Comparison of ENCODE assay signal across 8 cellular contexts in the genomic region with DNA sequence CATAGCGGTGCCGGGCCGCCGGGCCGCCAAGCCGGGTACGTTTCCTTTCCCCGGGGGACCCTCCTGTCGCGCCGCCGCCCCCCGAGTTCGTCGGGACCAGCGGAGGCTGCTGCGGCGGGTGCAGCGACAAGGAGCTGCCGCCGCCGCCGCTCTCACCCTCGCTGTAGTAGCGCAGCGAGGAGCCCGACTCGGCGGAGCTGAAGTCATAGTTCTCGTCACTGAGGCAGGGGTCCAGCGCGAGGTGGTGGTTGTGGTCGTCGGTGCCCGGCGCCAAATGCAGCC. TPM values are rescaled to one million over a fixed set of nuclear protein-coding genes. Genes with fewer than 3 reads are reported as not detected.
A peak's percentile ranks its signal among the peaks of the same experiment; 100 is the strongest.
DNase-seq lines count a peak whose midpoint lies in the region; ATAC-seq and TF ChIP-seq lines count a peak whose summit lies in the region.

No MANE protein-coding gene starts in this region.

- ATAC-seq in GM18861 (IDR thresholded peaks at IDR 0.05; ENCODE audit: unreplicated experiment) (peak; percentile 9), HG02588 (IDR thresholded peaks at IDR 0.05; ENCODE audit: unreplicated experiment) (peak; percentile 18), Panc1 (peak; percentile 54; the same call in 1 of the 2 replicates)
- peak; percentile 25 for ATAC-seq in naive thymus-derived CD4-positive, alpha-beta T cell

- peak overlapping the region; percentile 90 for H3K4me3 Mint-ChIP-seq in endothelial cell (ENCODE audit: unreplicated experiment)
- H3K4me3 Mint-ChIP-seq in naive thymus-derived CD4-positive, alpha-beta T cell = peak overlapping the region; percentile 94 to 100 (median 98)

- H3K27ac Mint-ChIP-seq in endothelial cell (ENCODE audit: unreplicated experiment) = no peak overlapping the region
- H3K27ac Mint-ChIP-seq in naive thymus-derived CD4-positive, alpha-beta T cell = peak overlapping the region; percentile 89 to 99 (median 95)

- H3K36me3 ChIP-seq in Panc1 (ENCODE audit: control insufficient read depth, insufficient read depth, low read length) = no peaks in the 10 kb centered on the region; the same call in 1 of the 2 replicates
- peaks cover 0 to 10% (median 0%) of the 10 kb centered on the region in 3 experiments for H3K36me3 ChIP-seq in naive thymus-derived CD4-positive, alpha-beta T cell (ENCODE audit: control insufficient read depth in 2 of 3, insufficient read depth in 3 of 3, low read length in 3 of 3)

- H3K4me1 ChIP-seq in Panc1 (ENCODE audit: control insufficient read depth, insufficient read depth, low read length) = no peaks in the 10 kb centered on the region
- H3K4me1 ChIP-seq in naive thymus-derived CD4-positive, alpha-beta T cell (ENCODE audit: control insufficient read depth in 2 of 2, insufficient read depth in 2 of 2, low read length in 2 of 2) = peaks cover 37% of the 10 kb centered on the region in 2 donors

- peak overlapping the region; percentile 74 to 82 for H3K4me3 ChIP-seq in Panc1 (ENCODE audit: low read depth in 2 of 2, low read length in 2 of 2)
- H3K4me3 ChIP-seq in naive thymus-derived CD4-positive, alpha-beta T cell (ENCODE audit: low read length) = peak overlapping the region; percentile 86

- in situ Hi-C loops in Panc1 (cut with HindIII; ENCODE audit: low pct_unique_long_range_greater_than_20kb, low sequenced_read_pairs) = no loop called here

- CTCF ChIA-PET in Panc1 (lab: Charles Lee) = no interaction called here
- CTCF ChIA-PET in naive thymus-derived CD4-positive, alpha-beta T cell (lab: Charles Lee) = interaction anchor here (0.8 to 3.0 kb wide), 6 partner anchors 10 to 96 kb away, joined by 3 to 13 read pairs (median 4); no protein-coding TSS in a partner anchor

- no peaks in the 10 kb centered on the region for H3K36me3 Mint-ChIP-seq in endothelial cell (ENCODE audit: low read depth, unreplicated experiment)
- H3K36me3 Mint-ChIP-seq in naive thymus-derived CD4-positive, alpha-beta T cell = peaks cover 0 to 29% (median 4%) of the 10 kb centered on the region in 5 donors

- no peaks in the 10 kb centered on the region for H3K27me3 ChIP-seq in Panc1 (ENCODE audit: control insufficient read depth, insufficient read depth, low read length)
- H3K27me3 ChIP-seq in naive thymus-derived CD4-positive, alpha-beta T cell (ENCODE audit: control insufficient read depth in 2 of 2, insufficient read depth in 2 of 2, low read length in 2 of 2) = no peaks in the 10 kb centered on the region

- peaks cover 14% of the 10 kb centered on the region for H3K4me1 Mint-ChIP-seq in endothelial cell (ENCODE audit: unreplicated experiment)
- H3K4me1 Mint-ChIP-seq in naive thymus-derived CD4-positive, alpha-beta T cell = peaks cover 38 to 60% (median 56%) of the 10 kb centered on the region in 7 donors

- TF ChIP-seq CTCF in Panc1 (IDR thresholded peaks at IDR 0.05) (no peak), endothelial cell (IDR thresholded peaks at IDR 0.05; ENCODE audit: unreplicated experiment) (no peak)

- H3K9me3 Mint-ChIP-seq in endothelial cell (ENCODE audit: unreplicated experiment) = no peaks in the 10 kb centered on the region
- peaks cover 0 to 5% (median 0%) of the 10 kb centered on the region in 11 donors for H3K9me3 Mint-ChIP-seq in naive thymus-derived CD4-positive, alpha-beta T cell

- POLR2A ChIA-PET in Panc1 (lab: Charles Lee) = no interaction called here
- POLR2A ChIA-PET in naive thymus-derived CD4-positive, alpha-beta T cell (lab: Charles Lee) = interaction anchor here (1.0 to 3.0 kb wide), 16 partner anchors 10 to 599 kb away, joined by 3 to 65 read pairs (median 4); a partner anchor contains a TSS

- intact Hi-C loops in Panc1 (cut with micrococcal nuclease; ENCODE audit: unreplicated experiment) = no loop called here
- intact Hi-C loops in naive thymus-derived CD4-positive, alpha-beta T cell (cut with micrococcal nuclease) = loop anchor here (1.0 to 10.0 kb wide), 19 partner anchors 24 to 1912 kb away; a partner anchor contains a TSS

- peaks cover 10% of the 10 kb centered on the region for H3K27me3 Mint-ChIP-seq in endothelial cell (ENCODE audit: unreplicated experiment)
- H3K27me3 Mint-ChIP-seq in naive thymus-derived CD4-positive, alpha-beta T cell = no peaks in the 10 kb centered on the region

- H3K9me3 ChIP-seq in Panc1 (ENCODE audit: control insufficient read depth, insufficient read depth, low read depth, low read length) = no peaks in the 10 kb centered on the region
- H3K9me3 ChIP-seq in naive thymus-derived CD4-positive, alpha-beta T cell (ENCODE audit: control insufficient read depth in 2 of 3, low read length in 3 of 3) = no peaks in the 10 kb centered on the region

- no TSS peak for BruUV-seq in Panc1 (replicated peaks; lab: Mats Ljungman, UMichigan)

- DNase-seq in Panc1 (ENCODE audit: low read depth, low spot score) (no peak), endothelial cell (ENCODE audit: low spot score) (no peak), NCI-H2107 treated with DMSO at 0.1 percent for 48 hours (lab: John Stamatoyannopoulos, UW; ENCODE audit: unreplicated experiment) (no peak), CD1c-positive myeloid dendritic cell (ENCODE audit: extremely low spot score) (no peak), MV-4-11 (lab: John Stamatoyannopoulos, UW) (no peak)
- DNase-seq in naive thymus-derived CD4-positive, alpha-beta T cell = peak in 4 of 9 donors; percentile 58 to 65 (median 64)

- H3K27ac ChIP-seq in Panc1 (ENCODE audit: low read length) = peak overlapping the region; percentile 74
- peak overlapping the region; percentile 87 for H3K27ac ChIP-seq in naive thymus-derived CD4-positive, alpha-beta T cell (ENCODE audit: low read depth, low read length)

RNA-seq across cellular contexts. Expression of a gene that starts 0.6 kb away (rescaled TPM):
- total RNA-seq in Panc1 (2021; ENCODE audit: unreplicated experiment) (10.6 TPM), endothelial cell (ENCODE audit: unreplicated experiment) (4.1 TPM)
- 3.1 TPM for polyA plus RNA-seq in Panc1 (2012; ENCODE audit: insufficient read length)
- 100 to 1,000 TPM in 1 of 5 experiments, 10 to 100 TPM in 4; 46.7 to 103 (median 55.5) TPM for total RNA-seq in naive thymus-derived CD4-positive, alpha-beta T cell
- polyA plus RNA-seq in naive thymus-derived CD4-positive, alpha-beta T cell = 1 to 10 TPM; 6.7 to 7.0 TPM
